Comparison of ENCODE assay signal across 8 cellular contexts in the genomic region with DNA sequence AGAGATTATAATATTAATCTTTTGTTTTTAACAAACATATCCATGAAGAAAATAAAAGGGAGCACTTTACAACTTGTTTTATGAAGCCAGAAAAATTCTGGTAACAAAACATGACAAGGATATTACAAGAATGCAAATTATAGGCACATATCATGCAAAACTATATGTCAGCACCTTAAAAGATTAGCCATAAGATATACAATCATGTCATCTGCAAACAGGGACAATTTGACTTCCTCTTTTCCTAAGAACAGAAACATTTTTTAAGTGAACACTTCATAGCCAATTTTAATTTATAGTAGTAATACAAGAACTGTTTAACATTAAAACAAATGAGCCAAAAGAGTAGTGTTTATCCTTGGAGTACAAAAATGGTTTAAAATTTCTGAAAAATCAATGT.
"Had no signal": no experiment of that assay in that cellular context is flagged by ENCODE, and none has a peak within 500 bp of the region (broad histone marks: within the 10 kb centered on the region; RNA-seq: fewer than 3 reads in every experiment).

No MANE protein-coding gene starts in this region.

- H3K4me3 Mint-ChIP-seq: HFFc6 had no signal

- H2AFZ ChIP-seq: GM23248 had no signal

- H3K4me3 ChIP-seq: GM23248, HAP-1 had no signal

- DNase-seq: GM23248, GOT3, H7, HFFc6, IMR-90 had no signal

- H3K9me3 ChIP-seq: HAP-1 had no signal

- H3K36me3 ChIP-seq: HAP-1 had no signal

- H3K4me1 ChIP-seq: HAP-1 had no signal

- H3K27ac ChIP-seq: GM23248 had no signal

- H3K9ac ChIP-seq: GM23248 had no signal

- ATAC-seq: HCT116 had no signal

- FAIRE-seq: HTR-8/SVneo had no signal

- H3K9me3 Mint-ChIP-seq: HFFc6 had no signal

- H3K27ac Mint-ChIP-seq: HFFc6 had no signal
